Comparison of ENCODE assay signal across 10 cellular contexts in genomic region chr10:89516149-89516832, GRCh38. TPM values are rescaled to one million over a fixed set of nuclear protein-coding genes. Genes with fewer than 3 reads are reported as not detected.
DNase-seq lines count a peak whose midpoint lies in the region; ATAC-seq, FAIRE-seq and TF ChIP-seq lines count a peak whose summit lies in the region.
"Had no signal": no experiment of that assay in that cellular context is flagged by ENCODE, and none has a peak within 500 bp of the region (broad histone marks: within the 10 kb centered on the region; RNA-seq: fewer than 3 reads in every experiment).

No MANE protein-coding gene starts in this region.

- H3K27ac ChIP-seq in pancreas (peak overlapping the region; percentile 66 to 96 (median 86)), WERI-Rb-1 (no peak overlapping the region)

- no peaks in the 10 kb centered on the region for H3K36me3 Mint-ChIP-seq in Calu3 (ENCODE audit: insufficient read depth, unreplicated experiment)
- no peaks in the 10 kb centered on the region for H3K36me3 Mint-ChIP-seq in activated naive CD8-positive, alpha-beta T cell treated with anti-CD3 and anti-CD28 coated beads for 36 hours

- peak; percentile 52 for DNase-seq in Calu3
- peak; percentile 4 to 20 for DNase-seq in SHP77 (lab: John Stamatoyannopoulos, UW)
- peak; percentile 97 for DNase-seq in fibroblast of villous mesenchyme (ENCODE audit: low read depth)
- peak; percentile 63 to 81 (median 73) for DNase-seq in pancreas
- DNase-seq in activated naive CD8-positive, alpha-beta T cell treated with anti-CD3 and anti-CD28 coated beads for 36 hours, result no peak
- no peak for DNase-seq in WERI-Rb-1
- DNase-seq in NCI-H446 treated with DMSO at 0.1 percent for 48 hours (lab: John Stamatoyannopoulos, UW), result no peak
- no peak for DNase-seq in activated effector memory CD4-positive, alpha-beta T cell treated with Interleukin-2 at 50 U/mL for 16 hours
- DNase-seq: SIG-M5 had no signal

- H3K27me3 ChIP-seq in pancreas (no peaks in the 10 kb centered on the region), WERI-Rb-1 (ENCODE audit: insufficient read depth, low read depth, severe bottlenecking) (no peaks in the 10 kb centered on the region)

- 12 to 16% methylated on average over 7 of the region's 7 CpGs for WGBS in pancreas, 2 donors

- CTCF ChIA-PET in Calu3 (lab: Charles Lee), result no interaction called here

- no TSS peak for BruUV-seq in Calu3 (replicated peaks; lab: Mats Ljungman, UMichigan)

- peaks cover 16 to 62% (median 30%) of the 10 kb centered on the region in 3 donors for H3K4me1 ChIP-seq in pancreas

- H3K9me3 ChIP-seq in pancreas (no peaks in the 10 kb centered on the region), WERI-Rb-1 (ENCODE audit: severe bottlenecking) (no peaks in the 10 kb centered on the region)

- no peaks in the 10 kb centered on the region for H3K36me3 ChIP-seq in pancreas
- no peaks in the 10 kb centered on the region for H3K36me3 ChIP-seq in WERI-Rb-1

- no peak overlapping the region for H3K27ac Mint-ChIP-seq in Calu3 (ENCODE audit: unreplicated experiment)
- H3K27ac Mint-ChIP-seq in activated naive CD8-positive, alpha-beta T cell treated with anti-CD3 and anti-CD28 coated beads for 36 hours, result no peak overlapping the region
- H3K27ac Mint-ChIP-seq: activated T-helper 2 cell treated with anti-CD3 and anti-CD28 coated beads, Interferon-gamma antibody, Interleukin-2, Interleukin-4, amounts not matched to agents 10 μg/mL and 5 μg/mL and 100 μg/mL, durations not matched to agents 14 hours and 24 hours and 36 hours had no signal

- peak; percentile 62 to 79 (median 66) for ATAC-seq in pancreas

- peak; percentile 23 for FAIRE-seq in pancreas (lab: Jason Lieb, UNC)

- H3K4me3 ChIP-seq in fibroblast of villous mesenchyme (ENCODE audit: low read depth, low read length) (no peak overlapping the region), pancreas (no peak overlapping the region), WERI-Rb-1 (ENCODE audit: low read depth, low read length) (no peak overlapping the region)

- peaks cover 14% of the 10 kb centered on the region for H3K4me1 Mint-ChIP-seq in Calu3 (ENCODE audit: low read depth, unreplicated experiment)
- H3K4me1 Mint-ChIP-seq in activated naive CD8-positive, alpha-beta T cell treated with anti-CD3 and anti-CD28 coated beads for 36 hours, result peaks cover 4% of the 10 kb centered on the region

- intact Hi-C loops in Calu3 (cut with micrococcal nuclease; ENCODE audit: unreplicated experiment), result no loop called here
- intact Hi-C loops in pancreas (cut with DNase I), result no loop called here

- H3K27me3 Mint-ChIP-seq in Calu3 (ENCODE audit: unreplicated experiment), result no peaks in the 10 kb centered on the region
- no peaks in the 10 kb centered on the region for H3K27me3 Mint-ChIP-seq in activated naive CD8-positive, alpha-beta T cell treated with anti-CD3 and anti-CD28 coated beads for 36 hours

- H3K9me3 Mint-ChIP-seq in Calu3 (ENCODE audit: low read depth, unreplicated experiment), result no peaks in the 10 kb centered on the region
- H3K9me3 Mint-ChIP-seq in activated naive CD8-positive, alpha-beta T cell treated with anti-CD3 and anti-CD28 coated beads for 36 hours, result no peaks in the 10 kb centered on the region
- H3K9me3 Mint-ChIP-seq: activated T-helper 2 cell treated with anti-CD3 and anti-CD28 coated beads, Interferon-gamma antibody, Interleukin-2, Interleukin-4, amounts not matched to agents 10 μg/mL and 5 μg/mL and 100 μg/mL, durations not matched to agents 14 hours and 24 hours and 36 hours had no signal

- no peak for TF ChIP-seq CTCF in Calu3 (IDR thresholded peaks at IDR 0.05; ENCODE audit: unreplicated experiment)
- TF ChIP-seq CTCF in fibroblast of villous mesenchyme (IDR thresholded peaks at IDR 0.05; ENCODE audit: insufficient read depth, low read depth, low read length), result no peak
- TF ChIP-seq CTCF in pancreas (IDR thresholded peaks at IDR 0.05), result no peak
- no peak for TF ChIP-seq CTCF in WERI-Rb-1 (IDR thresholded peaks at IDR 0.05; ENCODE audit: low read depth, low read length)

- no peak overlapping the region for H3K4me3 Mint-ChIP-seq in Calu3 (ENCODE audit: low read depth, unreplicated experiment)
- H3K4me3 Mint-ChIP-seq in activated naive CD8-positive, alpha-beta T cell treated with anti-CD3 and anti-CD28 coated beads for 36 hours, result no peak overlapping the region

RNA-seq across cellular contexts. Expression of gene SLC16A12, which starts 19.1 kb away (rescaled TPM):
- total RNA-seq in Calu3 (2022) (1.0 and 1.2 TPM in 2 replicates), fibroblast of villous mesenchyme (under 0.01 TPM in 2 replicates), pancreas (10 to 100 TPM; 12.8 to 38.2 (median 28.4) TPM)
- polyA plus RNA-seq in pancreas, result 10 to 100 TPM in 1 of 2 donors, 1 to 10 TPM in 1; 6.0 to 18.8 TPM
- not detected for total RNA-seq in activated naive CD8-positive, alpha-beta T cell treated with anti-CD3 and anti-CD28 coated beads for 36 hours
- total RNA-seq: activated T-helper 2 cell treated with anti-CD3 and anti-CD28 coated beads, Interferon-gamma antibody, Interleukin-2, Interleukin-4, amounts not matched to agents 10 μg/mL and 5 μg/mL and 100 μg/mL, durations not matched to agents 14 hours and 24 hours and 36 hours had no signal

Comparison
In these comparisons a context has a peak if more than half of its experiments do, and no peak if none do; other contexts are left out.
1. DNase-seq: peak in Calu3 (single experiment), SHP77 (2 of 2), fibroblast of villous mesenchyme (single experiment) and pancreas (6 of 6); none in activated naive CD8-positive, alpha-beta T cell treated with anti-CD3 and anti-CD28 coated beads for 36 hours (single experiment), WERI-Rb-1 (single experiment), NCI-H446 treated with DMSO at 0.1 percent for 48 hours (single experiment) and activated effector memory CD4-positive, alpha-beta T cell treated with Interleukin-2 at 50 U/mL for 16 hours (single experiment).